Comparison of ENCODE assay signal across 27 cellular contexts in genomic region chr17:57170866-57171265, GRCh38.
"Had no signal": no experiment of that assay in that cellular context is flagged by ENCODE, and none has a peak within 500 bp of the region (broad histone marks: within the 10 kb centered on the region; RNA-seq: fewer than 3 reads in every experiment).

No MANE protein-coding gene starts in this region.

- DNase-seq: activated B cell treated with CpG ODN at 0.5 μM for 24 hours; activated CD4-positive, alpha-beta memory T cell treated with anti-CD3 and anti-CD28 coated beads for 36 hours; activated CD4-positive, alpha-beta T cell treated with anti-CD3 and anti-CD28 coated beads for 4 hours; activated CD4-positive, alpha-beta T cell treated with anti-CD3 and anti-CD28 coated beads, Interleukin-2, amount 10 ng/mL, durations not matched to agents 24 days and 14 days; activated CD4-positive, alpha-beta T cell treated with anti-CD3 and anti-CD28 coated beads, Interleukin-2, amount 50 U/mL, for 1 hour; activated CD4-positive, alpha-beta T cell treated with anti-CD3 and anti-CD28 coated beads, Interleukin-2, amount 50 U/mL, for 4 hours; activated CD4-positive, CD25-positive, alpha-beta regulatory T cell treated with anti-CD3 and anti-CD28 coated beads, Interleukin-2, amount 50 U/mL, for 72 hours; activated CD8-positive, alpha-beta memory T cell treated with anti-CD3 and anti-CD28 coated beads, Interleukin-2, amount 10 ng/mL, durations not matched to agents 7 days and 5 days; activated CD8-positive, alpha-beta memory T cell treated with anti-CD3 and anti-CD28 coated beads, Interleukin-2, amount 50 U/mL, for 48 hours; activated CD8-positive, alpha-beta T cell treated with anti-CD3 and anti-CD28 coated beads for 36 hours; activated effector memory CD4-positive, alpha-beta T cell treated with Interleukin-2 at 50 U/mL for 16 hours; activated gamma-delta T cell; activated naive CD4-positive, alpha-beta T cell treated with anti-CD3 and anti-CD28 coated beads, Interleukin-2, amount 10 ng/mL, durations not matched to agents 7 days and 5 days; activated naive CD4-positive, alpha-beta T cell treated with Interleukin-2 at 50 U/mL for 16 hours; activated naive CD8-positive, alpha-beta T cell treated with anti-CD3 and anti-CD28 coated beads, Interleukin-2, amount 10 ng/mL, durations not matched to agents 7 days and 5 days; activated naive CD8-positive, alpha-beta T cell treated with anti-CD3 and anti-CD28 coated beads, Interleukin-2, amount 50 U/mL, for 24 hours; activated T-cell treated with anti-CD3 and anti-CD28 coated beads, Interleukin-2, amount 50 U/mL, for 24 hours; activated T-cell treated with anti-CD3 and anti-CD28 coated beads, Interleukin-2, amount 50 U/mL, for 48 hours; amygdala; anterior cingulate cortex; caudate nucleus; cerebellar nuclear complex; T-helper 2 cell; T-helper 9 cell had no signal

- H3K9me3 ChIP-seq: ascending aorta had no signal

- H3K27ac ChIP-seq: ascending aorta, cardiac muscle cell, VCaP had no signal

- H3K4me1 ChIP-seq: ascending aorta had no signal

- H3K36me3 ChIP-seq: ascending aorta, cardiac muscle cell had no signal

- H3K4me3 ChIP-seq: ascending aorta, cardiac muscle cell had no signal

- H3K27me3 ChIP-seq: ascending aorta had no signal
